ENCODE assay signal across 17 cellular contexts in genomic region chr16:54177857-54178490, GRCh38.
"Had no signal": no experiment of that assay in that cellular context is flagged by ENCODE, and none has a peak within 500 bp of the region (broad histone marks: within the 10 kb centered on the region; RNA-seq: fewer than 3 reads in every experiment).

No MANE protein-coding gene starts in this region.

- H3K4me3 ChIP-seq: body of pancreas, left ventricle myocardium inferior, transverse colon had no signal

- ATAC-seq: body of pancreas; effector memory CD8-positive, alpha-beta T cell; esophagus mucosa; stimulated activated effector memory CD8-positive, alpha-beta T cell treated with anti-CD3 and anti-CD28 coated beads, Interleukin-12 subunit alpha, Interleukin-12 subunit beta, amount 100 ng/mL, for 72 hours; stimulated activated naive CD8-positive, alpha-beta T cell treated with anti-CD3 and anti-CD28 coated beads, Interleukin-15, amount 100 ng/mL, for 72 hours; WTC11 had no signal

- DNase-seq: activated gamma-delta T cell treated with Interleukin-2 at 50 U/mL for 16 hours; activated T-cell treated with anti-CD3 and anti-CD28 coated beads, Interleukin-2, amount 50 U/mL, for 1 hour; anterior cingulate cortex; effector memory CD8-positive, alpha-beta T cell; foreskin melanocyte; immature natural killer cell; left ventricle myocardium inferior; stimulated activated CD4-positive, alpha-beta T cell treated with anti-CD3 and anti-CD28 coated beads, Interleukin-1b, Interleukin-23, amount 100 ng/mL, for 48 hours; stimulated activated naive CD8-positive, alpha-beta T cell treated with anti-CD3 and anti-CD28 coated beads, Interleukin-15, amount 100 ng/mL, for 72 hours; T-helper 9 cell; transverse colon had no signal

- H3K27me3 ChIP-seq: body of pancreas had no signal

- H3K4me1 ChIP-seq: transverse colon had no signal

- FAIRE-seq: colon, endothelial cell of umbilical vein had no signal

- H3K36me3 ChIP-seq: left ventricle myocardium inferior, transverse colon had no signal

- H3K27ac ChIP-seq: body of pancreas, left ventricle myocardium inferior, transverse colon had no signal

- H3K9me3 ChIP-seq: body of pancreas, left ventricle myocardium inferior, transverse colon had no signal
